11 cellular contexts compared by ENCODE assay signal in the genomic region with DNA sequence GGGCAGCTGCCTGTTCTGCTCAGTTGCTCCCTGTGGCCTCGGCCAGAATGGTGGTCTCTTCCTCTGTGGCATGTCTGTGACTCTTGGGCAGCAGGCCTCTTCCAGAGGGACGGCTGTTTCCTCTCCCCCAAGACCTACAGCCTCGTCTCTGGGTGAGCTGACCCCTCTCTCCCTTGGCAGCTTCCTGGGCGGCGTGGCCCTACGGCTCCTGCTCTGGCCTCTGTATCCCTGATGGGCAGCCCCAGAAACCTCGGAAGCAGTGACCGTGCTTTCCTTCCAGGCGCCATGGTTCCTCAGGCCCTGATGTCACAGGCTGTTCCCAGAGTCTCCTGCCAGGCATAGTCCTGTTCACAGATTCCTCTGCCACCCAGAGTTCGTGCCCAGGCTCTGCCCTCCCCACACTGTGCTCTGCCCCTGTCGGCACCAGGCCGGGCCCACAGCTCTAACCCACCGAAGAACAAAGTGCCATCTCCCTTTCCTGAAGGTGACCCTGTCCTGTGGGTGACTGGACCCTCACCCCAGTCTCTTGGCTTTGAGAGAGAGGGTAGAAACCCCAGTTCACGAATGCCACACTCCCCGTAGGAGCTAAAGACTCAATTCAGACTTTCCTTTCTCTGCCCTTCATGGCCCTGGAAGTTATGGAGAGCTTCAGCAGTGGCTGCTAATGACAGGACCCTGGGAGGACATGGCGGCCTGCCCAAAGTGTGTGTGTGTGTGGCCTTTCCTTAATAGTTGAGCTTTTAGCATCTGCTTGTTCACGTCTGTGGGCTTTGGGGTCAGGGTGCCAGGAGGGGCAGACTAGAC.
A peak's percentile ranks its signal among the peaks of the same experiment; 100 is the strongest.
DNase-seq lines count a peak whose midpoint lies in the region; ATAC-seq and TF ChIP-seq lines count a peak whose summit lies in the region.
"Had no signal": no experiment of that assay in that cellular context is flagged by ENCODE, and none has a peak within 500 bp of the region (broad histone marks: within the 10 kb centered on the region; RNA-seq: fewer than 3 reads in every experiment).

No MANE protein-coding gene starts in this region.

- no peak for ATAC-seq in activated CD8-positive, alpha-beta T cell treated with anti-CD3 and anti-CD28 coated beads for 36 hours
- ATAC-seq in left ventricle myocardium superior (peak; percentile 23), HG02840 (IDR thresholded peaks at IDR 0.05; ENCODE audit: low FRiP score, unreplicated experiment) (no peak), HG02852 (IDR thresholded peaks at IDR 0.05; ENCODE audit: unreplicated experiment) (no peak)
- ATAC-seq in stimulated activated effector memory CD8-positive, alpha-beta T cell treated with anti-CD3 and anti-CD28 coated beads, Interleukin-12 subunit alpha, Interleukin-12 subunit beta, amount 100 ng/mL, for 72 hours: no peak

- no peak for TF ChIP-seq CTCF in activated CD8-positive, alpha-beta T cell treated with anti-CD3 and anti-CD28 coated beads for 36 hours (IDR thresholded peaks at IDR 0.05)

- H3K27ac Mint-ChIP-seq in activated CD8-positive, alpha-beta T cell treated with anti-CD3 and anti-CD28 coated beads for 36 hours: peak overlapping the region; percentile 92
- peak overlapping the region; percentile 84 for H3K27ac Mint-ChIP-seq in stimulated activated effector memory CD8-positive, alpha-beta T cell treated with anti-CD3 and anti-CD28 coated beads, Interleukin-12 subunit alpha, Interleukin-12 subunit beta, amount 100 ng/mL, for 72 hours

- H3K27me3 Mint-ChIP-seq in activated CD8-positive, alpha-beta T cell treated with anti-CD3 and anti-CD28 coated beads for 36 hours: no peaks in the 10 kb centered on the region

- intact Hi-C loops in activated CD8-positive, alpha-beta T cell treated with anti-CD3 and anti-CD28 coated beads for 36 hours (cut with micrococcal nuclease): loop anchor here (5.0 kb wide), 2 partner anchors 57 to 117 kb away; a partner anchor contains a TSS
- intact Hi-C loops in left ventricle myocardium superior (cut with micrococcal nuclease): no loop called here

- peak; percentile 53 to 55 for DNase-seq in activated T-cell treated with anti-CD3 and anti-CD28 coated beads, Interleukin-2, amount 50 U/mL, for 48 hours
- no peak for DNase-seq in activated T-cell treated with anti-CD3 and anti-CD28 coated beads, Interleukin-2, amount 50 U/mL, for 1 hour
- DNase-seq in activated CD8-positive, alpha-beta T cell treated with anti-CD3 and anti-CD28 coated beads for 36 hours: no peak
- DNase-seq in left ventricle myocardium superior: no peak
- DNase-seq in stimulated activated effector memory CD8-positive, alpha-beta T cell treated with anti-CD3 and anti-CD28 coated beads, Interleukin-12 subunit alpha, Interleukin-12 subunit beta, amount 100 ng/mL, for 72 hours (ENCODE audit: low spot score in 2 of 2): no peak
- no peak for DNase-seq in HuH-7 (ENCODE audit: low spot score)
- DNase-seq: anterior cingulate cortex, MG63, SW 1271 had no signal

- H3K4me1 Mint-ChIP-seq in activated CD8-positive, alpha-beta T cell treated with anti-CD3 and anti-CD28 coated beads for 36 hours (ENCODE audit: low read depth): peaks cover 65% of the 10 kb centered on the region
- H3K4me1 Mint-ChIP-seq in stimulated activated effector memory CD8-positive, alpha-beta T cell treated with anti-CD3 and anti-CD28 coated beads, Interleukin-12 subunit alpha, Interleukin-12 subunit beta, amount 100 ng/mL, for 72 hours: peaks cover 73% of the 10 kb centered on the region

- POLR2A ChIA-PET in activated CD8-positive, alpha-beta T cell treated with anti-CD3 and anti-CD28 coated beads for 36 hours (lab: Charles Lee): interaction anchor here (0.5 to 4.3 kb wide), 13 partner anchors 13 to 158 kb away, joined by 3 to 53 read pairs (median 6); no protein-coding TSS in a partner anchor

- peak overlapping the region; percentile 34 for H3K4me3 Mint-ChIP-seq in activated CD8-positive, alpha-beta T cell treated with anti-CD3 and anti-CD28 coated beads for 36 hours
- peak overlapping the region; percentile 29 for H3K4me3 Mint-ChIP-seq in stimulated activated effector memory CD8-positive, alpha-beta T cell treated with anti-CD3 and anti-CD28 coated beads, Interleukin-12 subunit alpha, Interleukin-12 subunit beta, amount 100 ng/mL, for 72 hours

- peaks cover 50% of the 10 kb centered on the region for H3K36me3 Mint-ChIP-seq in activated CD8-positive, alpha-beta T cell treated with anti-CD3 and anti-CD28 coated beads for 36 hours (ENCODE audit: low read depth)
- H3K36me3 Mint-ChIP-seq in stimulated activated effector memory CD8-positive, alpha-beta T cell treated with anti-CD3 and anti-CD28 coated beads, Interleukin-12 subunit alpha, Interleukin-12 subunit beta, amount 100 ng/mL, for 72 hours: peaks cover 81% of the 10 kb centered on the region

- CTCF ChIA-PET in activated CD8-positive, alpha-beta T cell treated with anti-CD3 and anti-CD28 coated beads for 36 hours (lab: Charles Lee): interaction anchor here (0.8 to 3.3 kb wide), 8 partner anchors 14 to 435 kb away, joined by 3 to 21 read pairs (median 4); no protein-coding TSS in a partner anchor

- no peaks in the 10 kb centered on the region for H3K9me3 Mint-ChIP-seq in activated CD8-positive, alpha-beta T cell treated with anti-CD3 and anti-CD28 coated beads for 36 hours
- H3K9me3 Mint-ChIP-seq in stimulated activated effector memory CD8-positive, alpha-beta T cell treated with anti-CD3 and anti-CD28 coated beads, Interleukin-12 subunit alpha, Interleukin-12 subunit beta, amount 100 ng/mL, for 72 hours: no peaks in the 10 kb centered on the region

Comparison
In these comparisons a context has a peak if more than half of its experiments do, and no peak if none do; other contexts are left out.
1. DNase-seq: peak in activated T-cell treated with anti-CD3 and anti-CD28 coated beads, Interleukin-2, amount 50 U/mL, for 48 hours (2 of 2); none in activated T-cell treated with anti-CD3 and anti-CD28 coated beads, Interleukin-2, amount 50 U/mL, for 1 hour (single experiment), activated CD8-positive, alpha-beta T cell treated with anti-CD3 and anti-CD28 coated beads for 36 hours (single experiment), left ventricle myocardium superior (single experiment), stimulated activated effector memory CD8-positive, alpha-beta T cell treated with anti-CD3 and anti-CD28 coated beads, Interleukin-12 subunit alpha, Interleukin-12 subunit beta, amount 100 ng/mL, for 72 hours (0 of 2) and HuH-7 (single experiment).